In the genomic region with DNA sequence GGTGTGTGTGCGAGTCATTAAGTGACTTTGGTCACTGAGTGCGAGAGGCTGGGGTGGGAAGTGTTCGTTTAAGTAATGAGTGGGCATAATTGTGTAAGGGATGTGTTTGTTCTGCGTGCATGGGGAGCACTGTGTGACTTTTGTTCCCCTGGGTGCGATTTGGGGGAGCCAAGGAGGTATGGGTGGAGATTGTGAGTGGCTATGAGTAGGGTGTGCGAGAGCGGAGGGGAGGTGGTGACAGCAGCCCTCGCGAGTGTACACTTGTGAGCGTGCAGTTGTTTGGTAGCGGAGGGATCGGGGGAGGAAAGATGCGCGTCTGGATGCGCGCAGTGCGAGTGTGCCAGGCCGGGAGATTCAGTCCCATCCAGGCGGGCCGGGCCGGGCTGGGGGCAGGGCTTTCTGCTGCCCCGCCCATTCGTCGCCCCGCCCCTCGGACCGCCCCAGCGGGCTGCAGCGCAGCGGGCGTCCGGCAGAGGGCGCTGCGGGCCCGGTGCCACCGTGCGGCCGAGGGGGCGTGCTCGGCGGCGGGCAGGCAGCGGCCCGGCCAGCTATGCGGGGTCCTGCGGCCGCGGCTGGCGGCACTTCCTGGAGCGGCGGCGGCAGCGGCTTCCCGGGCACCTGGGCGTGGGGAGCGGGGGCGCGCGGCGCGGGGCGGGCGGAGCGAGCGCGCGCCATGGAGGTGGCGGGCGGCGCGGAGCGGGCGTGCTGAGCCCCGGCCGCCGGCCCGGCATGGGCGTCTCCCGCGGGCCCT, we compare ENCODE assay signal across 1 cellular context.
TF ChIP-seq lines count a peak whose summit lies in the region.

A gene with protein sequence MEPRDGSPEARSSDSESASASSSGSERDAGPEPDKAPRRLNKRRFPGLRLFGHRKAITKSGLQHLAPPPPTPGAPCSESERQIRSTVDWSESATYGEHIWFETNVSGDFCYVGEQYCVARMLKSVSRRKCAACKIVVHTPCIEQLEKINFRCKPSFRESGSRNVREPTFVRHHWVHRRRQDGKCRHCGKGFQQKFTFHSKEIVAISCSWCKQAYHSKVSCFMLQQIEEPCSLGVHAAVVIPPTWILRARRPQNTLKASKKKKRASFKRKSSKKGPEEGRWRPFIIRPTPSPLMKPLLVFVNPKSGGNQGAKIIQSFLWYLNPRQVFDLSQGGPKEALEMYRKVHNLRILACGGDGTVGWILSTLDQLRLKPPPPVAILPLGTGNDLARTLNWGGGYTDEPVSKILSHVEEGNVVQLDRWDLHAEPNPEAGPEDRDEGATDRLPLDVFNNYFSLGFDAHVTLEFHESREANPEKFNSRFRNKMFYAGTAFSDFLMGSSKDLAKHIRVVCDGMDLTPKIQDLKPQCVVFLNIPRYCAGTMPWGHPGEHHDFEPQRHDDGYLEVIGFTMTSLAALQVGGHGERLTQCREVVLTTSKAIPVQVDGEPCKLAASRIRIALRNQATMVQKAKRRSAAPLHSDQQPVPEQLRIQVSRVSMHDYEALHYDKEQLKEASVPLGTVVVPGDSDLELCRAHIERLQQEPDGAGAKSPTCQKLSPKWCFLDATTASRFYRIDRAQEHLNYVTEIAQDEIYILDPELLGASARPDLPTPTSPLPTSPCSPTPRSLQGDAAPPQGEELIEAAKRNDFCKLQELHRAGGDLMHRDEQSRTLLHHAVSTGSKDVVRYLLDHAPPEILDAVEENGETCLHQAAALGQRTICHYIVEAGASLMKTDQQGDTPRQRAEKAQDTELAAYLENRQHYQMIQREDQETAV (plus strand): TSS at position 578 of the 751 bp plus-strand sequence. CDS start 197 bp downstream, outside the sequence.

TF ChIP-seq in HepG2, 621 proteins besides CTCF, POLR2A, EP300 and RAD21 (continued from another document and continues in another):
- TF ChIP-seq, protein P1, sequence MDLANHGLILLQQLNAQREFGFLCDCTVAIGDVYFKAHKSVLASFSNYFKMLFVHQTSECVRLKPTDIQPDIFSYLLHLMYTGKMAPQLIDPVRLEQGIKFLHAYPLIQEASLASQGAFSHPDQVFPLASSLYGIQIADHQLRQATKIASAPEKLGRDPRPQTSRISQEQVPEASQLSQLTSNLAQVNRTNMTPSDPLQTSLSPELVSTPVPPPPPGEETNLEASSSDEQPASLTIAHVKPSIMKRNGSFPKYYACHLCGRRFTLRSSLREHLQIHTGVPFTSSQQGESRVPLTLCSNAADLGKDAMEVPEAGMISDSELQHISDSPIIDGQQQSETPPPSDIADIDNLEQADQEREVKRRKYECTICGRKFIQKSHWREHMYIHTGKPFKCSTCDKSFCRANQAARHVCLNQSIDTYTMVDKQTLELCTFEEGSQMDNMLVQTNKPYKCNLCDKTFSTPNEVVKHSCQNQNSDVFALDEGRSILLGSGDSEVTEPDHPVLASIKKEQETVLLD (CRISPR knock-in tag; IDR thresholded peaks at IDR 0.05; ENCODE audit: low read depth), result peak; percentile 94
- TF ChIP-seq, protein P2, sequence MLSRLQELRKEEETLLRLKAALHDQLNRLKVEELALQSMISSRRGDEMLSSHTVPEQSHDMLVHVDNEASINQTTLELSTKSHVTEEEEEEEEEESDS (CRISPR knock-in tag; IDR thresholded peaks at IDR 0.05; ENCODE audit: borderline replicate concordance), result no peak
- TF ChIP-seq, protein P3, sequence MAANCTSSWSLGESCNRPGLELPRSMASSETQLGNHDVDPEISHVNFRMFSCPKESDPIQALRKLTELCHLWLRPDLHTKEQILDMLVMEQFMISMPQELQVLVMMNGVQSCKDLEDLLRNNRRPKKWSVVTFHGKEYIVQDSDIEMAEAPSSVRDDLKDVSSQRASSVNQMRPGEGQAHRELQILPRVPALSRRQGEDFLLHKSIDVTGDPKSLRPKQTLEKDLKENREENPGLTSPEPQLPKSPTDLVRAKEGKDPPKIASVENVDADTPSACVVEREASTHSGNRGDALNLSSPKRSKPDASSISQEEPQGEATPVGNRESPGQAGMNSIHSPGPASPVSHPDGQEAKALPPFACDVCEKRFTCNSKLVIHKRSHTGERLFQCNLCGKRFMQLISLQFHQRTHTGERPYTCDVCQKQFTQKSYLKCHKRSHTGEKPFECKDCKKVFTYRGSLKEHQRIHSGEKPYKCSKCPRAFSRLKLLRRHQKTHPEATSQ (CRISPR knock-in tag; IDR thresholded peaks at IDR 0.05; ENCODE audit: borderline replicate concordance), result no peak
- TF ChIP-seq SP4 (CRISPR knock-in tag; IDR thresholded peaks at IDR 0.05) (peak; percentile 98), ZNF720 (CRISPR knock-in tag; IDR thresholded peaks at IDR 0.05) (no peak), SATB2 (CRISPR knock-in tag; IDR thresholded peaks at IDR 0.05) (no peak), SAP130 (CRISPR knock-in tag; IDR thresholded peaks at IDR 0.05; ENCODE audit: low read depth) (peak; percentile 52), MXI1 (IDR thresholded peaks at IDR 0.05; ENCODE audit: borderline replicate concordance, low read depth, low read length) (peak; percentile 81; the same call in 1 of the 3 replicates), ZNF775 (CRISPR knock-in tag; IDR thresholded peaks at IDR 0.05; ENCODE audit: borderline replicate concordance) (no peak), ZFP90 (CRISPR knock-in tag; IDR thresholded peaks at IDR 0.05; ENCODE audit: borderline replicate concordance) (no peak), ZNF264 (CRISPR knock-in tag; IDR thresholded peaks at IDR 0.05) (no peak), ERF (CRISPR knock-in tag; IDR thresholded peaks at IDR 0.05) (peak; percentile 16; the same call in 1 of the 2 replicates), ZNF598 (CRISPR knock-in tag; IDR thresholded peaks at IDR 0.05; ENCODE audit: borderline replicate concordance) (no peak), ZSCAN29 (CRISPR knock-in tag; conservative IDR thresholded peaks at IDR 0.05) (no peak), THAP11 (CRISPR knock-in tag; IDR thresholded peaks at IDR 0.05) (peak; percentile 63; the same call in 1 of the 2 replicates), ELF3 (CRISPR knock-in tag; IDR thresholded peaks at IDR 0.05) (peak; percentile 81), ZNF567 (CRISPR knock-in tag; IDR thresholded peaks at IDR 0.05; ENCODE audit: borderline replicate concordance) (no peak), ZNF136 (CRISPR knock-in tag; IDR thresholded peaks at IDR 0.05; ENCODE audit: low read depth) (no peak), MAZ (IDR thresholded peaks at IDR 0.05; ENCODE audit: borderline replicate concordance, low read depth, low read length) (0 out of 2 replicates have a peak, but pooled peaks have one; percentile 31), MAZ (CRISPR knock-in tag; IDR thresholded peaks at IDR 0.05; ENCODE audit: low read depth) (peak; percentile 80), ZNF468 (CRISPR knock-in tag; IDR thresholded peaks at IDR 0.05) (no peak), DMAP1 (CRISPR knock-in tag; IDR thresholded peaks at IDR 0.05) (no peak), REXO4 (CRISPR knock-in tag; IDR thresholded peaks at IDR 0.05; ENCODE audit: borderline replicate concordance) (no peak), ZNF629 (CRISPR knock-in tag; conservative IDR thresholded peaks at IDR 0.05) (no peak), IRX3 (CRISPR knock-in tag; IDR thresholded peaks at IDR 0.05; ENCODE audit: borderline replicate concordance, low read depth) (peak; percentile 67; the same call in 1 of the 2 replicates), HOXA3 (CRISPR knock-in tag; IDR thresholded peaks at IDR 0.05) (peak; percentile 77; the same call in 1 of the 2 replicates), ZNF850 (CRISPR knock-in tag; conservative IDR thresholded peaks at IDR 0.05) (no peak), HDAC6 (IDR thresholded peaks at IDR 0.05; ENCODE audit: low read depth, low read length) (no peak), RXRA (CRISPR knock-in tag; IDR thresholded peaks at IDR 0.05) (0 out of 2 replicates have a peak, but pooled peaks have one; percentile 31), ZNF777 (CRISPR knock-in tag; IDR thresholded peaks at IDR 0.05) (no peak), ZNF788 (CRISPR knock-in tag; IDR thresholded peaks at IDR 0.05; ENCODE audit: borderline replicate concordance) (peak; percentile 25; the same call in 1 of the 2 replicates), ZSCAN21 (CRISPR knock-in tag; IDR thresholded peaks at IDR 0.05; ENCODE audit: borderline replicate concordance) (no peak), PAX8 (CRISPR knock-in tag; IDR thresholded peaks at IDR 0.05; ENCODE audit: borderline replicate concordance) (no peak), SP140L (CRISPR knock-in tag; IDR thresholded peaks at IDR 0.05; ENCODE audit: borderline replicate concordance) (no peak), GABPB1 (CRISPR knock-in tag; IDR thresholded peaks at IDR 0.05) (peak; percentile 63; the same call in 1 of the 2 replicates), ZNF713 (CRISPR knock-in tag; IDR thresholded peaks at IDR 0.05) (no peak), EEA1 (CRISPR knock-in tag; IDR thresholded peaks at IDR 0.05; ENCODE audit: borderline replicate concordance) (no peak)
- TF ChIP-seq, protein P4, sequence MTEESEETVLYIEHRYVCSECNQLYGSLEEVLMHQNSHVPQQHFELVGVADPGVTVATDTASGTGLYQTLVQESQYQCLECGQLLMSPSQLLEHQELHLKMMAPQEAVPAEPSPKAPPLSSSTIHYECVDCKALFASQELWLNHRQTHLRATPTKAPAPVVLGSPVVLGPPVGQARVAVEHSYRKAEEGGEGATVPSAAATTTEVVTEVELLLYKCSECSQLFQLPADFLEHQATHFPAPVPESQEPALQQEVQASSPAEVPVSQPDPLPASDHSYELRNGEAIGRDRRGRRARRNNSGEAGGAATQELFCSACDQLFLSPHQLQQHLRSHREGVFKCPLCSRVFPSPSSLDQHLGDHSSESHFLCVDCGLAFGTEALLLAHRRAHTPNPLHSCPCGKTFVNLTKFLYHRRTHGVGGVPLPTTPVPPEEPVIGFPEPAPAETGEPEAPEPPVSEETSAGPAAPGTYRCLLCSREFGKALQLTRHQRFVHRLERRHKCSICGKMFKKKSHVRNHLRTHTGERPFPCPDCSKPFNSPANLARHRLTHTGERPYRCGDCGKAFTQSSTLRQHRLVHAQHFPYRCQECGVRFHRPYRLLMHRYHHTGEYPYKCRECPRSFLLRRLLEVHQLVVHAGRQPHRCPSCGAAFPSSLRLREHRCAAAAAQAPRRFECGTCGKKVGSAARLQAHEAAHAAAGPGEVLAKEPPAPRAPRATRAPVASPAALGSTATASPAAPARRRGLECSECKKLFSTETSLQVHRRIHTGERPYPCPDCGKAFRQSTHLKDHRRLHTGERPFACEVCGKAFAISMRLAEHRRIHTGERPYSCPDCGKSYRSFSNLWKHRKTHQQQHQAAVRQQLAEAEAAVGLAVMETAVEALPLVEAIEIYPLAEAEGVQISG (CRISPR knock-in tag; IDR thresholded peaks at IDR 0.05), result peak; percentile 80
- TF ChIP-seq, protein P5, sequence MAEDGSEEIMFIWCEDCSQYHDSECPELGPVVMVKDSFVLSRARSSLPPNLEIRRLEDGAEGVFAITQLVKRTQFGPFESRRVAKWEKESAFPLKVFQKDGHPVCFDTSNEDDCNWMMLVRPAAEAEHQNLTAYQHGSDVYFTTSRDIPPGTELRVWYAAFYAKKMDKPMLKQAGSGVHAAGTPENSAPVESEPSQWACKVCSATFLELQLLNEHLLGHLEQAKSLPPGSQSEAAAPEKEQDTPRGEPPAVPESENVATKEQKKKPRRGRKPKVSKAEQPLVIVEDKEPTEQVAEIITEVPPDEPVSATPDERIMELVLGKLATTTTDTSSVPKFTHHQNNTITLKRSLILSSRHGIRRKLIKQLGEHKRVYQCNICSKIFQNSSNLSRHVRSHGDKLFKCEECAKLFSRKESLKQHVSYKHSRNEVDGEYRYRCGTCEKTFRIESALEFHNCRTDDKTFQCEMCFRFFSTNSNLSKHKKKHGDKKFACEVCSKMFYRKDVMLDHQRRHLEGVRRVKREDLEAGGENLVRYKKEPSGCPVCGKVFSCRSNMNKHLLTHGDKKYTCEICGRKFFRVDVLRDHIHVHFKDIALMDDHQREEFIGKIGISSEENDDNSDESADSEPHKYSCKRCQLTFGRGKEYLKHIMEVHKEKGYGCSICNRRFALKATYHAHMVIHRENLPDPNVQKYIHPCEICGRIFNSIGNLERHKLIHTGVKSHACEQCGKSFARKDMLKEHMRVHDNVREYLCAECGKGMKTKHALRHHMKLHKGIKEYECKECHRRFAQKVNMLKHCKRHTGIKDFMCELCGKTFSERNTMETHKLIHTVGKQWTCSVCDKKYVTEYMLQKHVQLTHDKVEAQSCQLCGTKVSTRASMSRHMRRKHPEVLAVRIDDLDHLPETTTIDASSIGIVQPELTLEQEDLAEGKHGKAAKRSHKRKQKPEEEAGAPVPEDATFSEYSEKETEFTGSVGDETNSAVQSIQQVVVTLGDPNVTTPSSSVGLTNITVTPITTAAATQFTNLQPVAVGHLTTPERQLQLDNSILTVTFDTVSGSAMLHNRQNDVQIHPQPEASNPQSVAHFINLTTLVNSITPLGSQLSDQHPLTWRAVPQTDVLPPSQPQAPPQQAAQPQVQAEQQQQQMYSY (CRISPR knock-in tag; IDR thresholded peaks at IDR 0.05), result peak; percentile 78
- TF ChIP-seq, protein P6, sequence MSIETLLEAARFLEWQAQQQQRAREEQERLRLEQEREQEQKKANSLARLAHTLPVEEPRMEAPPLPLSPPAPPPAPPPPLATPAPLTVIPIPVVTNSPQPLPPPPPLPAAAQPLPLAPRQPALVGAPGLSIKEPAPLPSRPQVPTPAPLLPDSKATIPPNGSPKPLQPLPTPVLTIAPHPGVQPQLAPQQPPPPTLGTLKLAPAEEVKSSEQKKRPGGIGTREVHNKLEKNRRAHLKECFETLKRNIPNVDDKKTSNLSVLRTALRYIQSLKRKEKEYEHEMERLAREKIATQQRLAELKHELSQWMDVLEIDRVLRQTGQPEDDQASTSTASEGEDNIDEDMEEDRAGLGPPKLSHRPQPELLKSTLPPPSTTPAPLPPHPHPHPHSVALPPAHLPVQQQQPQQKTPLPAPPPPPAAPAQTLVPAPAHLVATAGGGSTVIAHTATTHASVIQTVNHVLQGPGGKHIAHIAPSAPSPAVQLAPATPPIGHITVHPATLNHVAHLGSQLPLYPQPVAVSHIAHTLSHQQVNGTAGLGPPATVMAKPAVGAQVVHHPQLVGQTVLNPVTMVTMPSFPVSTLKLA (IDR thresholded peaks at IDR 0.05), result no peak
- TF ChIP-seq, protein P7, sequence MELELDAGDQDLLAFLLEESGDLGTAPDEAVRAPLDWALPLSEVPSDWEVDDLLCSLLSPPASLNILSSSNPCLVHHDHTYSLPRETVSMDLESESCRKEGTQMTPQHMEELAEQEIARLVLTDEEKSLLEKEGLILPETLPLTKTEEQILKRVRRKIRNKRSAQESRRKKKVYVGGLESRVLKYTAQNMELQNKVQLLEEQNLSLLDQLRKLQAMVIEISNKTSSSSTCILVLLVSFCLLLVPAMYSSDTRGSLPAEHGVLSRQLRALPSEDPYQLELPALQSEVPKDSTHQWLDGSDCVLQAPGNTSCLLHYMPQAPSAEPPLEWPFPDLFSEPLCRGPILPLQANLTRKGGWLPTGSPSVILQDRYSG (CRISPR knock-in tag; IDR thresholded peaks at IDR 0.05), result no peak
- TF ChIP-seq, protein P8, sequence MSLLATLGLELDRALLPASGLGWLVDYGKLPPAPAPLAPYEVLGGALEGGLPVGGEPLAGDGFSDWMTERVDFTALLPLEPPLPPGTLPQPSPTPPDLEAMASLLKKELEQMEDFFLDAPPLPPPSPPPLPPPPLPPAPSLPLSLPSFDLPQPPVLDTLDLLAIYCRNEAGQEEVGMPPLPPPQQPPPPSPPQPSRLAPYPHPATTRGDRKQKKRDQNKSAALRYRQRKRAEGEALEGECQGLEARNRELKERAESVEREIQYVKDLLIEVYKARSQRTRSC (CRISPR knock-in tag; IDR thresholded peaks at IDR 0.05; ENCODE audit: low read depth), result no peak
